In genomic region chr10:123967626-123968243, GRCh38 we compare ENCODE assay signal across 8 cellular contexts.
DNase-seq lines count a peak whose midpoint lies in the region; ATAC-seq and TF ChIP-seq lines count a peak whose summit lies in the region.

No MANE protein-coding gene starts in this region.

- no peak overlapping the region for H3K4me2 ChIP-seq in hepatocyte

- DNase-seq in CMK (ENCODE audit: low read depth) (peak; percentile 29), HEK293T (ENCODE audit: extremely low spot score) (peak; percentile 88), Panc1 (ENCODE audit: low read depth, low spot score) (peak; percentile 38), ascending aorta (ENCODE audit: low spot score in 2 of 2) (peak in 1 of 2 donors; percentile 86), hepatocyte (ENCODE audit: low spot score) (peak; percentile 86), gastrocnemius medialis (peak; percentile 29 to 35)

- no peak overlapping the region for H3K27ac ChIP-seq in Panc1 (ENCODE audit: low read length)
- H3K27ac ChIP-seq in ascending aorta: no peak overlapping the region
- H3K27ac ChIP-seq in hepatocyte: no peak overlapping the region
- H3K27ac ChIP-seq in gastrocnemius medialis: no peak overlapping the region

- POLR2A ChIA-PET in HEK293T (lab: Yijun Ruan, JAX): no interaction called here
- POLR2A ChIA-PET in Panc1 (lab: Charles Lee): no interaction called here

- peak; percentile 86 for ATAC-seq in Panc1
- peak in 1 of 2 donors; percentile 64 for ATAC-seq in gastrocnemius medialis
- no peak for ATAC-seq in HG03442 (IDR thresholded peaks at IDR 0.05; ENCODE audit: unreplicated experiment)
- no peak for ATAC-seq in GM19455 (IDR thresholded peaks at IDR 0.05; ENCODE audit: unreplicated experiment)

- H3K4me1 ChIP-seq in Panc1 (ENCODE audit: control insufficient read depth, insufficient read depth, low read length): no peaks in the 10 kb centered on the region
- H3K4me1 ChIP-seq in ascending aorta: peaks cover 2 to 4% of the 10 kb centered on the region in 2 donors
- peaks cover 10% of the 10 kb centered on the region for H3K4me1 ChIP-seq in hepatocyte (ENCODE audit: insufficient read depth)
- no peaks in the 10 kb centered on the region for H3K4me1 ChIP-seq in gastrocnemius medialis

- H2AFZ ChIP-seq in hepatocyte: no peak overlapping the region

- H4K20me1 ChIP-seq in hepatocyte (ENCODE audit: insufficient read depth, poor library complexity, severe bottlenecking): no peaks in the 10 kb centered on the region

- CTCF ChIA-PET in HEK293T (lab: Yijun Ruan, JAX): interaction anchor here (0.7 to 2.1 kb wide), 3 partner anchors 27 to 1299 kb away, joined by 3 to 5 read pairs (median 3); no protein-coding TSS in a partner anchor
- CTCF ChIA-PET in Panc1 (lab: Charles Lee): no interaction called here

- BruUV-seq in Panc1 (replicated peaks; lab: Mats Ljungman, UMichigan): no TSS peak

- H3K27me3 ChIP-seq in Panc1 (ENCODE audit: control insufficient read depth, insufficient read depth, low read length) (peaks cover 10% of the 10 kb centered on the region), ascending aorta (no peaks in the 10 kb centered on the region), hepatocyte (peaks cover 47% of the 10 kb centered on the region), gastrocnemius medialis (peaks cover 24 to 46% (median 33%) of the 10 kb centered on the region in 3 donors)

- H3K36me3 ChIP-seq in Panc1 (ENCODE audit: control insufficient read depth, insufficient read depth, low read length) (no peaks in the 10 kb centered on the region), ascending aorta (no peaks in the 10 kb centered on the region), hepatocyte (replicated peaks; ENCODE audit: insufficient read depth, low read depth) (no peaks in the 10 kb centered on the region), gastrocnemius medialis (no peaks in the 10 kb centered on the region)

- WGBS in hepatocyte (ENCODE audit: low lambda C conversion rate, missing lambda C conversion rate): 14% methylated on average over 19 of the region's 19 CpGs

- intact Hi-C loops in Panc1 (cut with micrococcal nuclease; ENCODE audit: unreplicated experiment): loop anchor here (1.0 kb wide), 1 partner anchor 385 kb away; no protein-coding TSS in a partner anchor
- intact Hi-C loops in ascending aorta (cut with DNase I): loop anchor here (1.0 to 5.0 kb wide), 5 partner anchors 37 to 385 kb away; partner anchors contain the start of gene CPXM2
- intact Hi-C loops in gastrocnemius medialis (cut with DNase I; ENCODE audit: low total_unique reads): loop anchor here (1.0 kb wide), 1 partner anchor 384 kb away; no protein-coding TSS in a partner anchor

- no peak for TF ChIP-seq POLR2A in gastrocnemius medialis (IDR thresholded peaks at IDR 0.05)

- peak; percentile 96 for TF ChIP-seq CTCF in Panc1 (IDR thresholded peaks at IDR 0.05)
- peak; percentile 92 to 95 (median 94) for TF ChIP-seq CTCF in ascending aorta (IDR thresholded peaks at IDR 0.05)
- peak; percentile 94 for TF ChIP-seq CTCF in hepatocyte (IDR thresholded peaks at IDR 0.05; ENCODE audit: poor library complexity)
- peak; percentile 72 to 86 (median 75) for TF ChIP-seq CTCF in gastrocnemius medialis (IDR thresholded peaks at IDR 0.05 in 4 of 5, conservative IDR thresholded peaks at IDR 0.05 in 1 of 5)

- H3K4me3 ChIP-seq in Panc1 (ENCODE audit: low read depth in 2 of 2, low read length in 2 of 2) (no peak overlapping the region), ascending aorta (peak overlapping the region in 1 of 2 donors; percentile 37), hepatocyte (no peak overlapping the region), gastrocnemius medialis (no peak overlapping the region)

- in situ Hi-C loops in Panc1 (cut with HindIII; ENCODE audit: low pct_unique_long_range_greater_than_20kb, low sequenced_read_pairs): no loop called here
- in situ Hi-C loops in gastrocnemius medialis (cut with MboI; ENCODE audit: low sequenced_read_pairs in 4 of 4): loop anchor here (5.0 kb wide), 1 partner anchor 385 kb away; no protein-coding TSS in a partner anchor

- H3K9me3 ChIP-seq in Panc1 (ENCODE audit: control insufficient read depth, insufficient read depth, low read depth, low read length) (no peaks in the 10 kb centered on the region), ascending aorta (no peaks in the 10 kb centered on the region), hepatocyte (ENCODE audit: low read depth) (no peaks in the 10 kb centered on the region), gastrocnemius medialis (no peaks in the 10 kb centered on the region)

- no peaks in the 10 kb centered on the region for H3K79me2 ChIP-seq in hepatocyte

- no peaks in the 10 kb centered on the region for H3K9me2 ChIP-seq in hepatocyte (replicated peaks; ENCODE audit: insufficient read depth)

TF ChIP-seq in HEK293T, 16 proteins besides CTCF, POLR2A, EP300 and RAD21:
- TF ChIP-seq SP1 (IDR thresholded peaks at IDR 0.05) (no peak), HDGF (IDR thresholded peaks at IDR 0.05; ENCODE audit: borderline replicate concordance) (no peak), PKNOX1 (IDR thresholded peaks at IDR 0.05) (no peak)
TF ChIP-seq in HEK293T: peak in this region for 0.
